Comparison of ENCODE assay signal across 8 cellular contexts in genomic region chr19:12789098-12789903, GRCh38. TPM values are rescaled to one million over a fixed set of nuclear protein-coding genes. Genes with fewer than 3 reads are reported as not detected.
DNase-seq lines count a peak whose midpoint lies in the region; ATAC-seq lines count a peak whose summit lies in the region.

No MANE protein-coding gene starts in this region.

- H3K36me3 Mint-ChIP-seq in activated CD8-positive, alpha-beta memory T cell treated with anti-CD3 and anti-CD28 coated beads, Interleukin-2, amount 10 ng/mL, durations not matched to agents 7 days and 5 days, result peaks cover 8% of the 10 kb centered on the region
- peaks cover 1 to 7% (median 5%) of the 10 kb centered on the region in 3 donors for H3K36me3 Mint-ChIP-seq in naive thymus-derived CD8-positive, alpha-beta T cell

- peak overlapping the region; percentile 93 for H3K4me3 Mint-ChIP-seq in activated CD8-positive, alpha-beta memory T cell treated with anti-CD3 and anti-CD28 coated beads, Interleukin-2, amount 10 ng/mL, durations not matched to agents 7 days and 5 days
- H3K4me3 Mint-ChIP-seq in naive thymus-derived CD8-positive, alpha-beta T cell, result peak overlapping the region; percentile 68 to 99 (median 80)

- H3K4me1 Mint-ChIP-seq in activated CD8-positive, alpha-beta memory T cell treated with anti-CD3 and anti-CD28 coated beads, Interleukin-2, amount 10 ng/mL, durations not matched to agents 7 days and 5 days, result peaks cover 30% of the 10 kb centered on the region
- H3K4me1 Mint-ChIP-seq in naive thymus-derived CD8-positive, alpha-beta T cell, result peaks cover 20 to 42% (median 33%) of the 10 kb centered on the region in 4 donors

- no peak for ATAC-seq in activated CD8-positive, alpha-beta memory T cell treated with anti-CD3 and anti-CD28 coated beads, Interleukin-2, amount 10 ng/mL, durations not matched to agents 7 days and 5 days
- no peak for ATAC-seq in naive thymus-derived CD8-positive, alpha-beta T cell
- ATAC-seq in activated CD4-positive, CD25-positive, alpha-beta regulatory T cell treated with anti-CD3 and anti-CD28 coated beads, Interleukin-2, amount 50 U/mL, for 24 hours, result no peak

- H3K27me3 Mint-ChIP-seq in activated CD8-positive, alpha-beta memory T cell treated with anti-CD3 and anti-CD28 coated beads, Interleukin-2, amount 10 ng/mL, durations not matched to agents 7 days and 5 days, result no peaks in the 10 kb centered on the region
- H3K27me3 Mint-ChIP-seq in naive thymus-derived CD8-positive, alpha-beta T cell, result peaks cover 0 to 4% (median 0%) of the 10 kb centered on the region in 5 donors

- no peaks in the 10 kb centered on the region for H3K9me3 Mint-ChIP-seq in activated CD8-positive, alpha-beta memory T cell treated with anti-CD3 and anti-CD28 coated beads, Interleukin-2, amount 10 ng/mL, durations not matched to agents 7 days and 5 days (ENCODE audit: low read depth)
- peaks cover 0 to 4% (median 0%) of the 10 kb centered on the region in 9 donors for H3K9me3 Mint-ChIP-seq in naive thymus-derived CD8-positive, alpha-beta T cell

- POLR2A ChIA-PET in naive thymus-derived CD8-positive, alpha-beta T cell (lab: Charles Lee), result interaction anchor here (0.6 to 2.9 kb wide), 3 partner anchors 9 to 310 kb away, joined by 4 to 34 read pairs (median 4); no protein-coding TSS in a partner anchor

- CTCF ChIA-PET in activated CD8-positive, alpha-beta memory T cell treated with anti-CD3 and anti-CD28 coated beads, Interleukin-2, amount 10 ng/mL, durations not matched to agents 7 days and 5 days (lab: Charles Lee), result interaction anchor here (1.0 to 4.7 kb wide), 7 partner anchors 8 to 66 kb away, joined by 3 to 62 read pairs (median 5); partner anchors contain the start of gene HOOK2

- peak overlapping the region; percentile 96 for H3K27ac Mint-ChIP-seq in activated CD8-positive, alpha-beta memory T cell treated with anti-CD3 and anti-CD28 coated beads, Interleukin-2, amount 10 ng/mL, durations not matched to agents 7 days and 5 days
- peak overlapping the region in 9 of 10 donors; percentile 94 to 100 (median 98) for H3K27ac Mint-ChIP-seq in naive thymus-derived CD8-positive, alpha-beta T cell

- DNase-seq in activated CD8-positive, alpha-beta memory T cell treated with anti-CD3 and anti-CD28 coated beads, Interleukin-2, amount 10 ng/mL, durations not matched to agents 7 days and 5 days, result peak; percentile 57
- DNase-seq in activated CD8-positive, alpha-beta memory T cell treated with anti-CD3 and anti-CD28 coated beads, Interleukin-2, amount 50 U/mL, for 4 hours, result no peak
- DNase-seq in OCI-M1 (lab: John Stamatoyannopoulos, UW), result peak; percentile 69
- DNase-seq in effector CD8-positive, alpha-beta T cell (lab: John Stamatoyannopoulos, UW), result peak; percentile 44
- DNase-seq in naive thymus-derived CD8-positive, alpha-beta T cell, result peak in 3 of 10 donors; percentile 21 to 48 (median 44)
- no peak for DNase-seq in occipital lobe (lab: John Stamatoyannopoulos, UW)
- DNase-seq in NCI-H2107 (lab: John Stamatoyannopoulos, UW), result no peak

RNA-seq across cellular contexts. Expression of gene JUNB, which starts 2.0 kb away (rescaled TPM):
- total RNA-seq in activated CD8-positive, alpha-beta memory T cell treated with anti-CD3 and anti-CD28 coated beads, Interleukin-2, amount 10 ng/mL, durations not matched to agents 7 days and 5 days, result 100 to 1,000 TPM; 142 to 191 TPM
- total RNA-seq in naive thymus-derived CD8-positive, alpha-beta T cell, result 100 to 1,000 TPM in 1 of 2 experiments, 10 to 100 TPM in 1; 99.1 to 103 TPM
- 1,000 to 10,000 TPM in 2 of 3 donors, 100 to 1,000 TPM in 1; 845 to 1,468 (median 1,203) TPM for polyA plus RNA-seq in naive thymus-derived CD8-positive, alpha-beta T cell
- total RNA-seq in occipital lobe, result 22.6 TPM

RNA-seq across cellular contexts. Expression of gene PRDX2, which starts 12.3 kb away (rescaled TPM):
- 100 to 1,000 TPM; 168 to 218 TPM for total RNA-seq in activated CD8-positive, alpha-beta memory T cell treated with anti-CD3 and anti-CD28 coated beads, Interleukin-2, amount 10 ng/mL, durations not matched to agents 7 days and 5 days
- total RNA-seq in naive thymus-derived CD8-positive, alpha-beta T cell, result 100 to 1,000 TPM; 108 to 112 TPM
- 100 to 1,000 TPM; 253 to 362 (median 333) TPM for polyA plus RNA-seq in naive thymus-derived CD8-positive, alpha-beta T cell
- total RNA-seq in occipital lobe, result 174 TPM

RNA-seq across cellular contexts. Expression of gene THSD8, which starts 12.6 kb away (rescaled TPM):
- 10 to 100 TPM; 27.9 to 29.8 TPM for total RNA-seq in activated CD8-positive, alpha-beta memory T cell treated with anti-CD3 and anti-CD28 coated beads, Interleukin-2, amount 10 ng/mL, durations not matched to agents 7 days and 5 days
- total RNA-seq in naive thymus-derived CD8-positive, alpha-beta T cell, result 1 to 10 TPM in 1 of 2 experiments, not detected in 1; 1.1 TPM
- 1 to 10 TPM in 2 of 3 donors, under 1 TPM in 1; 0.96 to 3.1 (median 1.0) TPM for polyA plus RNA-seq in naive thymus-derived CD8-positive, alpha-beta T cell
- 0.62 TPM for total RNA-seq in occipital lobe

RNA-seq across cellular contexts. Expression of gene HOOK2, which starts 13.9 kb away (rescaled TPM):
- 10 to 100 TPM; 16.6 to 18.2 TPM for total RNA-seq in activated CD8-positive, alpha-beta memory T cell treated with anti-CD3 and anti-CD28 coated beads, Interleukin-2, amount 10 ng/mL, durations not matched to agents 7 days and 5 days
- total RNA-seq in naive thymus-derived CD8-positive, alpha-beta T cell, result 10 to 100 TPM; 25.2 to 27.0 TPM
- 1 to 10 TPM; 3.0 to 4.3 (median 3.2) TPM for polyA plus RNA-seq in naive thymus-derived CD8-positive, alpha-beta T cell
- total RNA-seq in occipital lobe, result 20.3 TPM

RNA-seq across cellular contexts. Expression of gene RNASEH2A, which starts 17.1 kb away (rescaled TPM):
- 10 to 100 TPM; 53.4 to 58.8 TPM for total RNA-seq in activated CD8-positive, alpha-beta memory T cell treated with anti-CD3 and anti-CD28 coated beads, Interleukin-2, amount 10 ng/mL, durations not matched to agents 7 days and 5 days
- 10 to 100 TPM; 12.1 to 12.9 TPM for total RNA-seq in naive thymus-derived CD8-positive, alpha-beta T cell
- polyA plus RNA-seq in naive thymus-derived CD8-positive, alpha-beta T cell, result 10 to 100 TPM; 16.3 to 22.6 (median 21.9) TPM
- 15.8 TPM for total RNA-seq in occipital lobe

Comparison
In these comparisons a context has a peak if more than half of its experiments do, and no peak if none do; other contexts are left out.
1. DNase-seq: peak in activated CD8-positive, alpha-beta memory T cell treated with anti-CD3 and anti-CD28 coated beads, Interleukin-2, amount 10 ng/mL, durations not matched to agents 7 days and 5 days (single experiment), OCI-M1 (single experiment) and effector CD8-positive, alpha-beta T cell (single experiment); none in activated CD8-positive, alpha-beta memory T cell treated with anti-CD3 and anti-CD28 coated beads, Interleukin-2, amount 50 U/mL, for 4 hours (single experiment), occipital lobe (single experiment) and NCI-H2107 (single experiment).
2. RNA of gene THSD8, which starts 12.6 kb away (total RNA-seq): 27.9 to 29.8 TPM in activated CD8-positive, alpha-beta memory T cell treated with anti-CD3 and anti-CD28 coated beads, Interleukin-2, amount 10 ng/mL, durations not matched to agents 7 days and 5 days; 1.1 TPM in naive thymus-derived CD8-positive, alpha-beta T cell and 0.62 TPM in occipital lobe (single experiment); every median in the first group is over 10 times any median in the second.